Comparison of ENCODE assay signal across 31 cellular contexts in genomic region chr4:145055533-145056257, GRCh38.
"Had no signal": no experiment of that assay in that cellular context is flagged by ENCODE, and none has a peak within 500 bp of the region (broad histone marks: within the 10 kb centered on the region; RNA-seq: fewer than 3 reads in every experiment).

No MANE protein-coding gene starts in this region.

- H3K4me1 Mint-ChIP-seq: activated B cell treated with CpG ODN at 0.5 μM for 24 hours, neural crest cell had no signal

- H3K27ac ChIP-seq: body of pancreas, gastrocnemius medialis, hepatocyte, pancreas, psoas muscle, sigmoid colon, thoracic aorta had no signal

- H3K4me3 ChIP-seq: body of pancreas, gastrocnemius medialis, hepatocyte, pancreas, psoas muscle, sigmoid colon, thoracic aorta had no signal

- H3K27me3 Mint-ChIP-seq: activated B cell treated with CpG ODN at 0.5 μM for 24 hours; effector memory CD8-positive, alpha-beta T cell; naive B cell; stimulated activated naive B cell treated with anti-CD40 and anti-IgM and Interleukin-4, amounts not matched to agents 10 μg/mL and 1 μg/mL and 100 μg/mL, for 72 hours had no signal

- H3K9me3 Mint-ChIP-seq: activated B cell treated with CpG ODN at 0.5 μM for 24 hours; effector memory CD8-positive, alpha-beta T cell; naive B cell; stimulated activated naive B cell treated with anti-CD40 and anti-IgM and Interleukin-4, amounts not matched to agents 10 μg/mL and 1 μg/mL and 100 μg/mL, for 72 hours; T-helper 2 cell treated with Interferon-gamma antibody and Interleukin-4, amounts not matched to agents 5 μg/mL and 100 μg/mL, for 36 hours had no signal

- DNase-seq: activated B cell treated with CpG ODN at 0.5 μM for 24 hours; activated CD4-positive, alpha-beta T cell treated with anti-CD3 and anti-CD28 coated beads, Interleukin-2, amount 50 U/mL, for 1 hour; activated effector memory CD4-positive, alpha-beta T cell treated with Interleukin-2 at 50 U/mL for 16 hours; activated naive CD4-positive, alpha-beta T cell treated with Interleukin-2 at 50 U/mL for 16 hours; anterior cingulate cortex; body of pancreas; effector memory CD8-positive, alpha-beta T cell; erythroblast; gastrocnemius medialis; kidney; left colon; mammary epithelial cell; naive B cell; nucleus accumbens; pancreas; psoas muscle; sigmoid colon; small intestine; stimulated activated CD4-positive, alpha-beta T cell treated with anti-CD3 and anti-CD28 coated beads, Interleukin-1b, Interleukin-23, amount 100 ng/mL, for 48 hours; stimulated activated CD4-positive, alpha-beta T cell treated with anti-CD3 and anti-CD28 coated beads, Interleukin-4, amount 100 ng/mL, for 4 hours; stimulated activated CD8-positive, alpha-beta memory T cell treated with anti-CD3 and anti-CD28 coated beads, Interleukin-4, amount 100 ng/mL, for 48 hours; stimulated activated naive B cell treated with anti-CD40 and anti-IgM and Interleukin-4, amounts not matched to agents 10 μg/mL and 1 μg/mL and 100 μg/mL, for 72 hours; T-helper 1 cell; trophoblast cell had no signal

- ATAC-seq: body of pancreas; effector memory CD8-positive, alpha-beta T cell; gastrocnemius medialis; left colon; pancreas; psoas muscle; stimulated activated naive B cell treated with anti-CD40 and anti-IgM and Interleukin-4, amounts not matched to agents 10 μg/mL and 1 μg/mL and 100 μg/mL, for 72 hours had no signal

- H3K4me1 ChIP-seq: body of pancreas, pancreas, psoas muscle, sigmoid colon had no signal

- H3K4me2 ChIP-seq: hepatocyte had no signal

- H3K27ac Mint-ChIP-seq: activated B cell treated with CpG ODN at 0.5 μM for 24 hours; mesothelial cell of epicardium; naive B cell; stimulated activated naive B cell treated with anti-CD40 and anti-IgM and Interleukin-4, amounts not matched to agents 10 μg/mL and 1 μg/mL and 100 μg/mL, for 72 hours had no signal

- H3K79me2 ChIP-seq: hepatocyte had no signal

- H3K36me3 ChIP-seq: gastrocnemius medialis, pancreas, sigmoid colon, thoracic aorta had no signal

- FAIRE-seq: colon, kidney, pancreas, small intestine, urothelium cell line had no signal

- H3K4me3 Mint-ChIP-seq: activated B cell treated with CpG ODN at 0.5 μM for 24 hours; effector memory CD8-positive, alpha-beta T cell; mesothelial cell of epicardium; naive B cell; neural crest cell; stimulated activated naive B cell treated with anti-CD40 and anti-IgM and Interleukin-4, amounts not matched to agents 10 μg/mL and 1 μg/mL and 100 μg/mL, for 72 hours; T-helper 2 cell treated with Interferon-gamma antibody and Interleukin-4, amounts not matched to agents 5 μg/mL and 100 μg/mL, for 36 hours had no signal

- H3K27me3 ChIP-seq: body of pancreas, gastrocnemius medialis, hepatocyte, pancreas, sigmoid colon had no signal
